Comparison of ENCODE assay signal across 8 cellular contexts in the genomic region with DNA sequence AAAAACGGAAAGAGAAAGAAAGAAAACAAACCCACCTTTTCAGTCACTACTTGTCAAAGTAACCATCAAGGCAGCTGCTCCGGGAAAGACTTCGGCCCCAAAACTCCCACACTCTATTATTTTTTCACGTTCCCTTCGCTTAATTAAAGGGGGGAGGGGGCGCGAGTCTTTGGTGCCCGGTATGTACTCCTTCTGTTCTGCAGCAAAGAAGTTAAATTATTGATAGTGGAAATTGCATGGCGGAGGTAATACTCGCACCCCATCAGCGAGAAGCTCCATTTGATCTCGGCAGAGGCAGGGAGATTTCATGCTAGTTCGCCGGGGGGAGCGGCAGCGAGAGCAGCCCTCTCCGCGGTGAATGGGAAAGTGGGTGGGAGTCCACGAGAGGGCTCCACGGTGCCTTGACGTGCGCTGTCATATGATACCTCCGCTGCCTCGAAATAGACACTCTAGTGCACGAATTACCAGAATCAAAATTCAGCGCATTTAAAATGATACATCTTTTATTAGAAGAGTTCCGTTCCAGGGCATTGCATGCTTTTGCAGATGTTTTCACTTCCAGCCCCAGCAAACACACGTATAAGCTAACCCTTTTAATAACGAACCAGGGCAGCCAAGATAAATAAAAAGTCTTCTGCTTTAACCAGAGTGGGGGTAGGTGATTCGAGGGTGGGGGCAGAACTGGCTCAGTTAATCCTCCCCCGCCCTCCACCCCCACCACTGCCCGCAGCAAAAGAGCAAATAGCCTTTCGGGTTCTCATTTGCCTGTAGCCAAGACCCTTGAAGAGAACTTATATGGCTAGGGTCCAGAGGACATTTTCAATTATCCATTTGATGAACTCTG. TPM values are rescaled to one million over a fixed set of nuclear protein-coding genes. Genes with fewer than 3 reads are reported as not detected.
A peak's percentile ranks its signal among the peaks of the same experiment; 100 is the strongest.
DNase-seq lines count a peak whose midpoint lies in the region; ATAC-seq, FAIRE-seq and TF ChIP-seq lines count a peak whose summit lies in the region.

No MANE protein-coding gene starts in this region.

- POLR2A ChIA-PET in K562 (lab: Yijun Ruan, JAX): interaction anchor here (0.6 kb wide), 1 partner anchor 19 kb away, joined by 3 read pairs; no protein-coding TSS in a partner anchor

- FAIRE-seq in K562 (lab: Jason Lieb, UNC): no peak

- H3K9me3 ChIP-seq in BLaER1 treated with 17β-estradiol and CSF1 and Interleukin-3, amounts not matched to agents 10 nM and 100 nM (replicated peaks in 1 of 11): no peaks in the 10 kb centered on the region
- no peaks in the 10 kb centered on the region for H3K9me3 ChIP-seq in K562 (replicated peaks; ENCODE audit: control insufficient read depth, insufficient read depth, low read depth, low read length)
- no peaks in the 10 kb centered on the region for H3K9me3 ChIP-seq in subcutaneous abdominal adipose tissue (ENCODE audit: control insufficient read depth in 5 of 5, low read length in 5 of 5)

- H3K79me2 ChIP-seq in K562 (ENCODE audit: control insufficient read depth, insufficient read depth, low read length): no peaks in the 10 kb centered on the region

- peak overlapping the region; percentile 93 to 99 (median 97) for H3K4me2 ChIP-seq in BLaER1 treated with 17β-estradiol and CSF1 and Interleukin-3, amounts not matched to agents 10 nM and 100 nM
- no peak overlapping the region for H3K4me2 ChIP-seq in K562 (ENCODE audit: insufficient read depth, low read length)

- TF ChIP-seq CTCF in K562 (IDR thresholded peaks at IDR 0.05 in 2 of 3, conservative IDR thresholded peaks at IDR 0.05 in 1 of 3; ENCODE audit: insufficient read depth in 2 of 3, low read depth in 1 of 3, low read length in 3 of 3): no peak

- no peak for TF ChIP-seq POLR2A in K562 (conservative IDR thresholded peaks at IDR 0.05)

- CTCF ChIA-PET in K562 (lab: Yijun Ruan, JAX; ENCODE audit: low intra/inter-chr PET ratio): no interaction called here

- peaks cover 65 to 85% (median 83%) of the 10 kb centered on the region in 11 experiments for H3K27me3 ChIP-seq in BLaER1 treated with 17β-estradiol and CSF1 and Interleukin-3, amounts not matched to agents 10 nM and 100 nM
- H3K27me3 ChIP-seq in K562 (ENCODE audit: control insufficient read depth in 2 of 2, insufficient read depth in 2 of 2, low read length in 2 of 2) (peaks cover 0 to 5% of the 10 kb centered on the region in 2 experiments; a peak in 1 of 5 replicates), subcutaneous abdominal adipose tissue (ENCODE audit: control insufficient read depth in 5 of 5, insufficient read depth in 4 of 5, low read length in 5 of 5) (peaks cover 15 to 35% (median 27%) of the 10 kb centered on the region in 5 donors)

- H3K4me1 ChIP-seq in BLaER1 treated with 17β-estradiol and CSF1 and Interleukin-3, amounts not matched to agents 10 nM and 100 nM: peaks cover 12 to 28% (median 22%) of the 10 kb centered on the region in 10 experiments
- H3K4me1 ChIP-seq in K562 (replicated peaks in 1 of 2; ENCODE audit: control insufficient read depth in 2 of 2, insufficient read depth in 2 of 2, low read length in 2 of 2) (peaks cover 0 to 4% of the 10 kb centered on the region in 2 experiments; a peak in 2 of 5 replicates), subcutaneous abdominal adipose tissue (ENCODE audit: control insufficient read depth in 5 of 5, insufficient read depth in 5 of 5, low read length in 5 of 5) (peaks cover 2 to 32% (median 30%) of the 10 kb centered on the region in 5 donors)

- H3K4me3 ChIP-seq in BLaER1 treated with 17β-estradiol and CSF1 and Interleukin-3, amounts not matched to agents 10 nM and 100 nM: peak overlapping the region; percentile 57 to 74 (median 64)
- H3K4me3 ChIP-seq in K562 (no peak overlapping the region), subcutaneous abdominal adipose tissue (ENCODE audit: low read depth in 1 of 5, low read length in 5 of 5) (peak overlapping the region; percentile 61 to 73 (median 69))

- H3K9ac ChIP-seq in BLaER1 treated with 17β-estradiol and CSF1 and Interleukin-3, amounts not matched to agents 10 nM and 100 nM: peak overlapping the region in 3 of 11 experiments; percentile 40 to 56 (median 52); a peak in 2 of 22 replicates
- no peak overlapping the region for H3K9ac ChIP-seq in K562 (ENCODE audit: insufficient read depth in 1 of 2, low read depth in 2 of 2, low read length in 2 of 2)
- H3K9ac ChIP-seq in subcutaneous abdominal adipose tissue (ENCODE audit: low read length in 5 of 5): peak overlapping the region in 1 of 5 donors; percentile 5

- ATAC-seq in GM18868 (IDR thresholded peaks at IDR 0.05; ENCODE audit: unreplicated experiment) (peak; percentile 39), K562 (peak; percentile 74)

- intact Hi-C loops in K562 (cut with micrococcal nuclease): no loop called here

- no peak for TF ChIP-seq EP300 in K562 (IDR thresholded peaks at IDR 0.05; ENCODE audit: low read length)

- 0 out of 4 replicates have a peak, but pooled peaks of 1 of the 2 experiments have one; percentile 12 for TF ChIP-seq RAD21 in K562 (CRISPR knock-in tag; conservative IDR thresholded peaks at IDR 0.05 in 1 of 2, IDR thresholded peaks at IDR 0.05 in 1 of 2)

- 3% methylated on average over 33 of the region's 33 CpGs for WGBS in K562 (ENCODE audit: insufficient coverage, low coverage, missing lambda C conversion rate)

- H4K20me1 ChIP-seq in BLaER1 treated with 17β-estradiol and CSF1 and Interleukin-3, amounts not matched to agents 10 nM and 100 nM: peaks cover 0 to 38% (median 20%) of the 10 kb centered on the region in 11 experiments; a peak in 11 of 22 replicates
- no peaks in the 10 kb centered on the region for H4K20me1 ChIP-seq in K562 (replicated peaks; ENCODE audit: control insufficient read depth, insufficient read depth, low read length)

- DNase-seq in NCI-H1092 treated with DMSO at 0.1 percent for 48 hours (lab: John Stamatoyannopoulos, UW) (peak; percentile 38), K562 (ENCODE audit: extremely low read depth in 1 of 4, low spot score in 3 of 4) (peak in 2 of 4 experiments; percentile 9 to 17), kidney glomerular epithelial cell (lab: John Stamatoyannopoulos, UW) (peak; percentile 16)
- DNase-seq in activated CD4-positive, CD25-positive, alpha-beta regulatory T cell (lab: John Stamatoyannopoulos, UW): no peak
- no peak for DNase-seq in activated CD4-positive, alpha-beta T cell treated with anti-CD3 and anti-CD28 coated beads, Interleukin-2, amount 50 U/mL, for 4 hours

- no TSS peak for BruUV-seq in K562 (replicated peaks; lab: Mats Ljungman, UMichigan)

- H3K27ac ChIP-seq in BLaER1 treated with 17β-estradiol and CSF1 and Interleukin-3, amounts not matched to agents 10 nM and 100 nM: no peak overlapping the region
- H3K27ac ChIP-seq in K562 (ENCODE audit: extremely low read depth, low read depth, low read length): no peak overlapping the region
- no peak overlapping the region for H3K27ac ChIP-seq in subcutaneous abdominal adipose tissue (ENCODE audit: low read depth, low read length)

- no peaks in the 10 kb centered on the region for H3K9me1 ChIP-seq in K562 (ENCODE audit: control insufficient read depth, insufficient read depth, low read length)

- in situ Hi-C loops in K562 (cut with MboI): no loop called here

- H3K36me3 ChIP-seq in BLaER1 treated with 17β-estradiol and CSF1 and Interleukin-3, amounts not matched to agents 10 nM and 100 nM: no peaks in the 10 kb centered on the region
- H3K36me3 ChIP-seq in K562 (ENCODE audit: control insufficient read depth, insufficient read depth, low read length): no peaks in the 10 kb centered on the region
- no peaks in the 10 kb centered on the region for H3K36me3 ChIP-seq in subcutaneous abdominal adipose tissue (ENCODE audit: control insufficient read depth in 5 of 5, insufficient read depth in 5 of 5, low read length in 5 of 5)

- H2AFZ ChIP-seq in K562 (ENCODE audit: low read depth, low read length): no peak overlapping the region

TF ChIP-seq in K562, 482 proteins besides CTCF, POLR2A, EP300 and RAD21 (continues in another document):
- TF ChIP-seq ZNF561 (CRISPR knock-in tag; conservative IDR thresholded peaks at IDR 0.05): no peak
- TF ChIP-seq, protein P1, sequence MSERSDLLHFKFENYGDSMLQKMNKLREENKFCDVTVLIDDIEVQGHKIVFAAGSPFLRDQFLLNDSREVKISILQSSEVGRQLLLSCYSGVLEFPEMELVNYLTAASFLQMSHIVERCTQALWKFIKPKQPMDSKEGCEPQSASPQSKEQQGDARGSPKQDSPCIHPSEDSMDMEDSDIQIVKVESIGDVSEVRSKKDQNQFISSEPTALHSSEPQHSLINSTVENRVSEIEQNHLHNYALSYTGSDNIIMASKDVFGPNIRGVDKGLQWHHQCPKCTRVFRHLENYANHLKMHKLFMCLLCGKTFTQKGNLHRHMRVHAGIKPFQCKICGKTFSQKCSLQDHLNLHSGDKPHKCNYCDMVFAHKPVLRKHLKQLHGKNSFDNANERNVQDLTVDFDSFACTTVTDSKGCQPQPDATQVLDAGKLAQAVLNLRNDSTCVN (CRISPR knock-in tag; IDR thresholded peaks at IDR 0.05): no peak
- TF ChIP-seq, protein P2, sequence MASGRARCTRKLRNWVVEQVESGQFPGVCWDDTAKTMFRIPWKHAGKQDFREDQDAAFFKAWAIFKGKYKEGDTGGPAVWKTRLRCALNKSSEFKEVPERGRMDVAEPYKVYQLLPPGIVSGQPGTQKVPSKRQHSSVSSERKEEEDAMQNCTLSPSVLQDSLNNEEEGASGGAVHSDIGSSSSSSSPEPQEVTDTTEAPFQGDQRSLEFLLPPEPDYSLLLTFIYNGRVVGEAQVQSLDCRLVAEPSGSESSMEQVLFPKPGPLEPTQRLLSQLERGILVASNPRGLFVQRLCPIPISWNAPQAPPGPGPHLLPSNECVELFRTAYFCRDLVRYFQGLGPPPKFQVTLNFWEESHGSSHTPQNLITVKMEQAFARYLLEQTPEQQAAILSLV (tag; IDR thresholded peaks at IDR 0.05): no peak
- no peak for TF ChIP-seq BHLHE40 (IDR thresholded peaks at IDR 0.05; ENCODE audit: low read length)
- TF ChIP-seq ZNF717 (CRISPR knock-in tag; IDR thresholded peaks at IDR 0.05): no peak

RNA-seq across cellular contexts. Expression of a gene that starts 1.2 kb away (rescaled TPM):
- total RNA-seq in K562 (2011; cell fraction: chromatin; rRNA removed; ENCODE audit: low replicate concordance): not detected in 2 replicates
- not detected in 2 replicates for total RNA-seq in K562 (2011; cell fraction: nucleolus; rRNA removed)
- total RNA-seq in K562 (2011; cell fraction: nucleoplasm; rRNA removed): not detected in 2 replicates
- not detected in 2 replicates for total RNA-seq in K562 (2014; rRNA removed)
- total RNA-seq in K562 (2014; rRNA removed; fragmentation: Illumina TruSeq; extraction: Trizol): not detected in 2 replicates
- total RNA-seq in K562 (2015; rRNA removed; fragmentation: Illumina TruSeq; extraction: Trizol): not detected in 2 replicates
- total RNA-seq in K562 (2021): 0.04 and 0.07 TPM in 2 replicates
- not detected in 2 replicates for polyA plus RNA-seq in K562 (2011; rRNA removed)
- polyA plus RNA-seq in K562 (2011; cell fraction: cytosol; rRNA removed): not detected in 2 replicates
- polyA plus RNA-seq in K562 (2011; cell fraction: nucleus; rRNA removed): not detected in 2 replicates
- not detected in 2 replicates for polyA plus RNA-seq in K562 (2012)
- not detected in 2 replicates for polyA plus RNA-seq in K562 (2014; fragmentation: Illumina TruSeq; extraction: Trizol)
- polyA plus RNA-seq in K562 (2014; fragmentation: Nextera tagmentation; extraction: Ambion mirVana): not detected
- not detected in 2 replicates for polyA plus RNA-seq in K562 (2014; rRNA removed)
- not detected in 2 replicates for polyA minus RNA-seq in K562 (2011; rRNA and poly(A)+ RNA removed)
- not detected in 2 replicates for polyA minus RNA-seq in K562 (2011; cell fraction: cytosol; rRNA and poly(A)+ RNA removed)
- polyA minus RNA-seq in K562 (2011; cell fraction: nucleus; rRNA and poly(A)+ RNA removed): not detected in 2 replicates

Comparison
In these comparisons a context has a peak if more than half of its experiments do, and no peak if none do; other contexts are left out.
1. DNase-seq: peak in NCI-H1092 treated with DMSO at 0.1 percent for 48 hours (single experiment) and kidney glomerular epithelial cell (single experiment); none in activated CD4-positive, CD25-positive, alpha-beta regulatory T cell (0 of 4) and activated CD4-positive, alpha-beta T cell treated with anti-CD3 and anti-CD28 coated beads, Interleukin-2, amount 50 U/mL, for 4 hours (0 of 2).